Comparison of ENCODE assay signal across 33 cellular contexts in genomic region chr11:98456281-98456680, GRCh38.
"Had no signal": no experiment of that assay in that cellular context is flagged by ENCODE, and none has a peak within 500 bp of the region (broad histone marks: within the 10 kb centered on the region; RNA-seq: fewer than 3 reads in every experiment).

No MANE protein-coding gene starts in this region.

- H2AFZ ChIP-seq: hepatocyte had no signal

- FAIRE-seq: astrocyte, colon, endometrium, endothelial cell of umbilical vein had no signal

- H3K27me3 Mint-ChIP-seq: activated CD4-positive, alpha-beta memory T cell treated with anti-CD3 and anti-CD28 coated beads, Interleukin-2, amount 10 ng/mL, durations not matched to agents 7 days and 5 days; activated CD4-positive, alpha-beta T cell treated with anti-CD3 and anti-CD28 coated beads, Interleukin-2, amount 10 ng/mL, durations not matched to agents 7 days and 5 days; activated naive CD8-positive, alpha-beta T cell; activated T-cell treated with anti-CD3 and anti-CD28 coated beads, Interleukin-2, amount 50 U/mL, for 24 hours; effector memory CD8-positive, alpha-beta T cell; T-helper 17 cell had no signal

- H3K79me2 ChIP-seq: hepatocyte had no signal

- H3K4me3 Mint-ChIP-seq: activated CD4-positive, alpha-beta memory T cell treated with anti-CD3 and anti-CD28 coated beads, Interleukin-2, amount 10 ng/mL, durations not matched to agents 7 days and 5 days; activated CD4-positive, alpha-beta T cell treated with anti-CD3 and anti-CD28 coated beads, Interleukin-2, amount 10 ng/mL, durations not matched to agents 7 days and 5 days; activated naive CD8-positive, alpha-beta T cell; activated T-cell treated with anti-CD3 and anti-CD28 coated beads, Interleukin-2, amount 50 U/mL, for 24 hours; activated T-cell treated with anti-CD3 and anti-CD28 coated beads, Interleukin-2, amount 50 U/mL, for 72 hours; effector memory CD8-positive, alpha-beta T cell; T-helper 17 cell; T-helper 2 cell treated with Interferon-gamma antibody and Interleukin-4, amounts not matched to agents 5 μg/mL and 100 μg/mL, for 36 hours had no signal

- H3K4me2 ChIP-seq: hepatocyte had no signal

- H3K4me1 ChIP-seq: esophagus squamous epithelium, gastroesophageal sphincter, heart right ventricle had no signal

- H3K4me1 Mint-ChIP-seq: activated CD4-positive, alpha-beta memory T cell treated with anti-CD3 and anti-CD28 coated beads, Interleukin-2, amount 10 ng/mL, durations not matched to agents 7 days and 5 days; activated CD4-positive, alpha-beta T cell treated with anti-CD3 and anti-CD28 coated beads, Interleukin-2, amount 10 ng/mL, durations not matched to agents 7 days and 5 days; T-helper 17 cell had no signal

- H3K27me3 ChIP-seq: brain microvascular endothelial cell, esophagus squamous epithelium, gastroesophageal sphincter, heart right ventricle, hepatocyte had no signal

- ATAC-seq: activated T-cell treated with anti-CD3 and anti-CD28 coated beads, Interleukin-2, amount 50 U/mL, for 72 hours; effector memory CD8-positive, alpha-beta T cell; gastroesophageal sphincter; heart right ventricle; T-helper 17 cell had no signal

- H3K9me3 ChIP-seq: gastroesophageal sphincter had no signal

- H3K4me3 ChIP-seq: esophagus squamous epithelium, gastroesophageal sphincter, heart right ventricle, hepatocyte had no signal

- H3K36me3 Mint-ChIP-seq: activated naive CD8-positive, alpha-beta T cell had no signal

- DNase-seq: activated CD4-positive, alpha-beta memory T cell treated with anti-CD3 and anti-CD28 coated beads, Interleukin-2, amount 10 ng/mL, durations not matched to agents 7 days and 5 days; activated CD4-positive, alpha-beta T cell treated with anti-CD3 and anti-CD28 coated beads for 1 hour; activated CD4-positive, alpha-beta T cell treated with anti-CD3 and anti-CD28 coated beads for 4 hours; activated CD4-positive, alpha-beta T cell treated with anti-CD3 and anti-CD28 coated beads, Interleukin-2, amount 10 ng/mL, durations not matched to agents 7 days and 5 days; activated CD4-positive, alpha-beta T cell treated with anti-CD3 and anti-CD28 coated beads, Interleukin-2, amount 50 U/mL, for 4 hours; activated CD8-positive, alpha-beta memory T cell treated with anti-CD3 and anti-CD28 coated beads, Interleukin-2, amount 50 U/mL, for 48 hours; activated gamma-delta T cell treated with Interleukin-2 at 50 U/mL for 16 hours; activated naive CD4-positive, alpha-beta T cell treated with anti-CD3 and anti-CD28 coated beads, Interleukin-2, amount 50 U/mL, for 16 hours; activated naive CD4-positive, alpha-beta T cell treated with Interleukin-2 at 50 U/mL for 16 hours; activated T-cell treated with anti-CD3 and anti-CD28 coated beads for 4 hours; activated T-cell treated with anti-CD3 and anti-CD28 coated beads, Interleukin-2, amount 50 U/mL, for 24 hours; activated T-cell treated with anti-CD3 and anti-CD28 coated beads, Interleukin-2, amount 50 U/mL, for 72 hours; amniotic stem cell; brain microvascular endothelial cell; caudate nucleus; cortex of kidney; dermis blood vessel endothelial cell; effector CD4-positive, alpha-beta T cell; effector memory CD8-positive, alpha-beta T cell; esophagus squamous epithelium; foreskin melanocyte; heart right ventricle; T-helper 17 cell; T1000 had no signal

- H3K36me3 ChIP-seq: brain microvascular endothelial cell, esophagus squamous epithelium, gastroesophageal sphincter, heart right ventricle had no signal

- H3K27ac ChIP-seq: brain microvascular endothelial cell, epithelial cell of prostate, esophagus squamous epithelium, gastroesophageal sphincter, heart right ventricle, hepatocyte had no signal

- H3K27ac Mint-ChIP-seq: activated CD4-positive, alpha-beta memory T cell treated with anti-CD3 and anti-CD28 coated beads, Interleukin-2, amount 10 ng/mL, durations not matched to agents 7 days and 5 days; activated CD4-positive, alpha-beta T cell treated with anti-CD3 and anti-CD28 coated beads, Interleukin-2, amount 10 ng/mL, durations not matched to agents 7 days and 5 days; activated naive CD8-positive, alpha-beta T cell; activated T-cell treated with anti-CD3 and anti-CD28 coated beads, Interleukin-2, amount 50 U/mL, for 24 hours; activated T-cell treated with anti-CD3 and anti-CD28 coated beads, Interleukin-2, amount 50 U/mL, for 72 hours; effector memory CD8-positive, alpha-beta T cell; T-helper 17 cell; T-helper 2 cell treated with Interferon-gamma antibody and Interleukin-4, amounts not matched to agents 5 μg/mL and 100 μg/mL, for 36 hours had no signal
